23 cellular contexts compared by ENCODE assay signal in the genomic region with DNA sequence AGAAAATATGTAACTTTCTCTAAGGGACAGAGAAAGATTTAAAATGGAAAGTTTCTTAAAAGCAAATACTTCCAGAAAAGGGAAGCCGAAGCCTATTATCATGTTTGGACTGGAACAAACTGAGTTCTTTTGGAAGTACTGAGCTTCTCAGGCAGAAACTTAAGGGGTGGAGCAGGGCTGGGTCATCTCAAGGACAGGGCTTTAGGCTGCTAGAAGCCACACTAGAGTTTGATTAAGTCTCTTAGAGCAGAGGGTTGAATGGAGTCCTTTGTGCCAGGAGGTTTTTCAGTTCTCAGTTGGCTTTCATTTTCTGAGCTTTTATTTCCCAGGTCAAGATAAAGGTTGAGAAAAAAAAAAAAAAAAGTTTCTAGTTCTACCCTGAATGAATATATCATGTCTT.
A peak's percentile ranks its signal among the peaks of the same experiment; 100 is the strongest.
DNase-seq lines count a peak whose midpoint lies in the region; ATAC-seq, FAIRE-seq and TF ChIP-seq lines count a peak whose summit lies in the region.
"Had no signal": no experiment of that assay in that cellular context is flagged by ENCODE, and none has a peak within 500 bp of the region (broad histone marks: within the 10 kb centered on the region; RNA-seq: fewer than 3 reads in every experiment).

No MANE protein-coding gene starts in this region.

- H3K9me3 ChIP-seq in BLaER1 = no peaks in the 10 kb centered on the region
- no peaks in the 10 kb centered on the region for H3K9me3 ChIP-seq in MM.1S (replicated peaks; ENCODE audit: insufficient read depth, low read length)
- no peaks in the 10 kb centered on the region for H3K9me3 ChIP-seq in GM12878 (replicated peaks; ENCODE audit: control insufficient read depth, insufficient read depth, low read length)
- H3K9me3 ChIP-seq in neural progenitor cell (ENCODE audit: low read depth) = no peaks in the 10 kb centered on the region
- H3K9me3 ChIP-seq: BE2C, SK-N-SH had no signal

- H3K36me3 ChIP-seq in BLaER1 (no peaks in the 10 kb centered on the region), MM.1S (replicated peaks; ENCODE audit: insufficient read depth, low read length) (no peaks in the 10 kb centered on the region), GM12878 (ENCODE audit: control insufficient read depth in 2 of 2, insufficient read depth in 2 of 2, low read length in 1 of 2) (no peaks in the 10 kb centered on the region), neural progenitor cell (no peaks in the 10 kb centered on the region)
- H3K36me3 ChIP-seq: BE2C had no signal

- H3K4me3 Mint-ChIP-seq in neural progenitor cell = no peak overlapping the region
- no peak overlapping the region for H3K4me3 Mint-ChIP-seq in T-cell
- H3K4me3 Mint-ChIP-seq: CD4-positive, alpha-beta T cell had no signal

- FAIRE-seq in GM12878 (lab: Jason Lieb, UNC) = no peak
- FAIRE-seq: K562 had no signal

- H3K9me3 Mint-ChIP-seq in neural progenitor cell (peaks cover 4% of the 10 kb centered on the region), T-cell (peaks cover 10 to 15% (median 11%) of the 10 kb centered on the region in 3 donors)

- H3K27ac Mint-ChIP-seq in neural progenitor cell = no peak overlapping the region
- H3K27ac Mint-ChIP-seq in T-cell = no peak overlapping the region
- H3K27ac Mint-ChIP-seq: CD4-positive, alpha-beta T cell had no signal

- H4K20me1 ChIP-seq in BLaER1 (no peaks in the 10 kb centered on the region), MM.1S (ENCODE audit: insufficient read depth, low read length) (no peaks in the 10 kb centered on the region), GM12878 (ENCODE audit: control insufficient read depth, insufficient read depth) (no peaks in the 10 kb centered on the region), neural progenitor cell (ENCODE audit: low read depth) (no peaks in the 10 kb centered on the region)

- BruUV-seq in GM12878 (replicated peaks; lab: Mats Ljungman, UMichigan) = no TSS peak

- H3K36me3 Mint-ChIP-seq in neural progenitor cell (no peaks in the 10 kb centered on the region), T-cell (no peaks in the 10 kb centered on the region)

- no peak for TF ChIP-seq POLR2A in GM12878 (IDR thresholded peaks at IDR 0.05; ENCODE audit: low read depth, low read length)

- H3K4me2 ChIP-seq in BLaER1 (peak overlapping the region; percentile 11; the same call in 1 of the 2 replicates), MM.1S (ENCODE audit: low read depth, low read length) (no peak overlapping the region; the same call in 1 of the 2 replicates), GM12878 (ENCODE audit: control insufficient read depth, insufficient read depth) (no peak overlapping the region), neural progenitor cell (no peak overlapping the region)
- H3K4me2 ChIP-seq: SK-N-SH had no signal

- DNase-seq in MM.1S (peak; percentile 38), GM12878 (ENCODE audit: low read depth, low spot score) (no peak), neural progenitor cell (ENCODE audit: low spot score) (peak; percentile 7), substantia nigra (lab: John Stamatoyannopoulos, UW) (no peak), T-cell (no peak)
- DNase-seq in stimulated activated CD4-positive, alpha-beta T cell treated with anti-CD3 and anti-CD28 coated beads, Interleukin-4, amount 100 ng/mL, for 4 hours = no peak
- no peak for DNase-seq in stimulated activated CD4-positive, alpha-beta T cell treated with anti-CD3 and anti-CD28 coated beads, Interleukin-12 subunit alpha, Interleukin-12 subunit beta, amount 100 ng/mL, for 4 hours
- DNase-seq: 8988T; BE2C; CD4-positive, alpha-beta T cell; DMS153; GF-D8; GM23248; MV-4-11; NCI-H1694 treated with DMSO at 0.1 percent for 48 hours; NCI-H226; NCI-H524; NCI-H82; SK-N-SH had no signal

- TF ChIP-seq CTCF in MM.1S (IDR thresholded peaks at IDR 0.05; ENCODE audit: low read length) = no peak
- no peak for TF ChIP-seq CTCF in GM12878 (IDR thresholded peaks at IDR 0.05 in 2 of 3, conservative IDR thresholded peaks at IDR 0.05 in 1 of 3; ENCODE audit: control insufficient read depth in 2 of 3, extremely low read depth in 1 of 3, insufficient read depth in 1 of 3, low read depth in 3 of 3, low read length in 3 of 3)
- no peak for TF ChIP-seq CTCF in neural progenitor cell (IDR thresholded peaks at IDR 0.05)

- 77% methylated on average over 1 of the region's 1 CpG for WGBS in GM12878 (ENCODE audit: insufficient coverage, insufficient replicate concordance, low lambda C conversion rate, missing lambda C conversion rate)

- CTCF ChIA-PET in GM12878 (lab: Yijun Ruan, JAX) = interaction anchor here (0.7 to 1.5 kb wide), 3 partner anchors 10 to 35 kb away, joined by 3 read pairs; no protein-coding TSS in a partner anchor
- CTCF ChIA-PET in T-cell (lab: Charles Lee) = no interaction called here

- no peaks in the 10 kb centered on the region for H3K79me2 ChIP-seq in MM.1S (ENCODE audit: low read length)
- H3K79me2 ChIP-seq in GM12878 (ENCODE audit: control insufficient read depth, insufficient read depth, low read length) = no peaks in the 10 kb centered on the region
- H3K79me2 ChIP-seq in neural progenitor cell (ENCODE audit: low read depth) = no peaks in the 10 kb centered on the region

- H3K27ac ChIP-seq in BLaER1 = 0 out of 2 replicates have a peak overlapping the region, but pooled peaks have one; percentile 22
- H3K27ac ChIP-seq in MM.1S (ENCODE audit: low read length) = no peak overlapping the region
- no peak overlapping the region for H3K27ac ChIP-seq in GM12878 (ENCODE audit: control insufficient read depth, insufficient read depth)
- no peak overlapping the region for H3K27ac ChIP-seq in neural progenitor cell
- H3K27ac ChIP-seq in substantia nigra (ENCODE audit: low read depth, low read length, poor library complexity, severe bottlenecking) = no peak overlapping the region
- H3K27ac ChIP-seq: GM23248 had no signal

- intact Hi-C loops in GM12878 (cut with micrococcal nuclease; ENCODE audit: unreplicated experiment) = no loop called here

- peaks cover 7% of the 10 kb centered on the region for H3K4me1 Mint-ChIP-seq in neural progenitor cell
- H3K4me1 Mint-ChIP-seq in T-cell = peaks cover 0 to 2% (median 0%) of the 10 kb centered on the region in 3 donors

- TF ChIP-seq RAD21 in GM12878 (IDR thresholded peaks at IDR 0.05; ENCODE audit: insufficient read depth, low read depth, low read length) = no peak

- H3F3A ChIP-seq in MM.1S (ENCODE audit: insufficient read depth, low read length) = no peaks in the 10 kb centered on the region
- no peaks in the 10 kb centered on the region for H3F3A ChIP-seq in neural progenitor cell (ENCODE audit: low read depth)

- H2AFZ ChIP-seq in MM.1S (ENCODE audit: low read length) (no peak overlapping the region), GM12878 (ENCODE audit: control insufficient read depth, low read depth, low read length) (no peak overlapping the region), neural progenitor cell (replicated peaks) (no peak overlapping the region)
- H2AFZ ChIP-seq: GM23248 had no signal

- no peaks in the 10 kb centered on the region for H3K27me3 Mint-ChIP-seq in neural progenitor cell (ENCODE audit: insufficient read depth, low read depth)
- H3K27me3 Mint-ChIP-seq in T-cell = no peaks in the 10 kb centered on the region
- H3K27me3 Mint-ChIP-seq: CD4-positive, alpha-beta T cell had no signal

- SMC1A ChIA-PET in GM12878 (lab: Charles Lee; ENCODE audit: uncharacterized antibody, unreplicated experiment) = interaction anchor here (1.3 kb wide), 1 partner anchor 15 kb away, joined by 3 read pairs; no protein-coding TSS in a partner anchor

- H3K4me3 ChIP-seq in BLaER1 (no peak overlapping the region), MM.1S (ENCODE audit: low read length) (no peak overlapping the region), GM12878 (no peak overlapping the region), neural progenitor cell (no peak overlapping the region)
- H3K4me3 ChIP-seq: GM23248, K562 had no signal

- no peak overlapping the region for H3K9ac ChIP-seq in BLaER1
- H3K9ac ChIP-seq in MM.1S (ENCODE audit: low read length) = no peak overlapping the region
- H3K9ac ChIP-seq in GM12878 (ENCODE audit: control insufficient read depth, insufficient read depth, low read length) = no peak overlapping the region
- no peak overlapping the region for H3K9ac ChIP-seq in neural progenitor cell
- H3K9ac ChIP-seq: GM23248, SK-N-SH had no signal

- no peak for TF ChIP-seq EP300 in GM12878 (IDR thresholded peaks at IDR 0.05; ENCODE audit: borderline replicate concordance in 1 of 2, control insufficient read depth in 1 of 2, low read depth in 2 of 2, low read length in 2 of 2)

- H3K4me1 ChIP-seq in BLaER1 = peaks cover 38% of the 10 kb centered on the region
- no peaks in the 10 kb centered on the region for H3K4me1 ChIP-seq in MM.1S (ENCODE audit: low read length)
- no peaks in the 10 kb centered on the region for H3K4me1 ChIP-seq in GM12878 (ENCODE audit: control insufficient read depth, insufficient read depth, low read length)
- peaks cover 8% of the 10 kb centered on the region for H3K4me1 ChIP-seq in neural progenitor cell
- H3K4me1 ChIP-seq: BE2C had no signal

- POLR2A ChIA-PET in GM12878 (lab: Charles Lee) = no interaction called here
- POLR2A ChIA-PET in T-cell (lab: Charles Lee) = no interaction called here

- in situ Hi-C loops in GM12878 (cut with MboI) = no loop called here

- peak; percentile 19; the same call in 1 of the 3 replicates for ATAC-seq in GM12878
- ATAC-seq in T-cell (replicated peaks in 1 of 4) = no peak
- ATAC-seq: K562, Panc1, Right ventricle myocardium inferior had no signal

- H3K9me2 ChIP-seq in MM.1S (replicated peaks; ENCODE audit: insufficient read depth, low read length) = no peaks in the 10 kb centered on the region
- H3K9me2 ChIP-seq: SK-N-SH had no signal

- RAD21 ChIA-PET in GM12878 (lab: Charles Lee; ENCODE audit: unreplicated experiment) = interaction anchor here (1.1 kb wide), 1 partner anchor 39 kb away, joined by 3 read pairs; no protein-coding TSS in a partner anchor

- H3K27me3 ChIP-seq in BLaER1 (no peaks in the 10 kb centered on the region), MM.1S (replicated peaks; ENCODE audit: insufficient read depth, low read length) (no peaks in the 10 kb centered on the region), GM12878 (replicated peaks in 1 of 2; ENCODE audit: control insufficient read depth in 2 of 2, insufficient read depth in 2 of 2, low read length in 1 of 2) (no peaks in the 10 kb centered on the region), neural progenitor cell (no peaks in the 10 kb centered on the region)
- H3K27me3 ChIP-seq: BE2C had no signal

Comparison
In these comparisons a context has a peak if more than half of its experiments do, and no peak if none do; other contexts are left out.
1. DNase-seq: peak in MM.1S (single experiment) and neural progenitor cell (single experiment); none in GM12878 (single experiment), stimulated activated CD4-positive, alpha-beta T cell treated with anti-CD3 and anti-CD28 coated beads, Interleukin-4, amount 100 ng/mL, for 4 hours (0 of 2), substantia nigra (0 of 49), T-cell (0 of 34) and stimulated activated CD4-positive, alpha-beta T cell treated with anti-CD3 and anti-CD28 coated beads, Interleukin-12 subunit alpha, Interleukin-12 subunit beta, amount 100 ng/mL, for 4 hours (single experiment).